ENCODE assay signal across 1 cellular context in the genomic region with DNA sequence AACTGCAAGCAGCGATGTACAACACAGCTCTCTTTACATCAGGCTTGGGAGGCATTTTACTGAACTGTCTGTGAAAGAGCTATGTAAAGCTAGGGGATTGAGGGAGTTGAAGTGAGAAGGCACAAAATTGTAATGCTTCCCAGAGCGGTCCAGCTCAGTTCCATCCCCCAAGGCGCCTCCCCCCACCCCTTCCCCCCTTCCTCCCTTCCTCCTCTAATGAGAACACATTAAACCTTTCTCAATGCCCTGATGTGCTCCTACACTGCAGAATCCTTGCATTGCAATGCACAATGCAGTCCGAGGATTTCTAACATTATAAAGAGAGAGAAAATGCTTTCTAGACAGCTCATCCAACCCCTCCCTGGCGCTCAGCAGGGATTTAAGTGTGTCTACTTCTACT.
TF ChIP-seq lines count a peak whose summit lies in the region.

No MANE protein-coding gene starts in this region.

TF ChIP-seq in SK-N-SH treated with all-trans-retinoic acid at 6 μM for 48 hours, 23 proteins besides CTCF, POLR2A, EP300 and RAD21 (continued from another document):
- TF ChIP-seq, protein P1, sequence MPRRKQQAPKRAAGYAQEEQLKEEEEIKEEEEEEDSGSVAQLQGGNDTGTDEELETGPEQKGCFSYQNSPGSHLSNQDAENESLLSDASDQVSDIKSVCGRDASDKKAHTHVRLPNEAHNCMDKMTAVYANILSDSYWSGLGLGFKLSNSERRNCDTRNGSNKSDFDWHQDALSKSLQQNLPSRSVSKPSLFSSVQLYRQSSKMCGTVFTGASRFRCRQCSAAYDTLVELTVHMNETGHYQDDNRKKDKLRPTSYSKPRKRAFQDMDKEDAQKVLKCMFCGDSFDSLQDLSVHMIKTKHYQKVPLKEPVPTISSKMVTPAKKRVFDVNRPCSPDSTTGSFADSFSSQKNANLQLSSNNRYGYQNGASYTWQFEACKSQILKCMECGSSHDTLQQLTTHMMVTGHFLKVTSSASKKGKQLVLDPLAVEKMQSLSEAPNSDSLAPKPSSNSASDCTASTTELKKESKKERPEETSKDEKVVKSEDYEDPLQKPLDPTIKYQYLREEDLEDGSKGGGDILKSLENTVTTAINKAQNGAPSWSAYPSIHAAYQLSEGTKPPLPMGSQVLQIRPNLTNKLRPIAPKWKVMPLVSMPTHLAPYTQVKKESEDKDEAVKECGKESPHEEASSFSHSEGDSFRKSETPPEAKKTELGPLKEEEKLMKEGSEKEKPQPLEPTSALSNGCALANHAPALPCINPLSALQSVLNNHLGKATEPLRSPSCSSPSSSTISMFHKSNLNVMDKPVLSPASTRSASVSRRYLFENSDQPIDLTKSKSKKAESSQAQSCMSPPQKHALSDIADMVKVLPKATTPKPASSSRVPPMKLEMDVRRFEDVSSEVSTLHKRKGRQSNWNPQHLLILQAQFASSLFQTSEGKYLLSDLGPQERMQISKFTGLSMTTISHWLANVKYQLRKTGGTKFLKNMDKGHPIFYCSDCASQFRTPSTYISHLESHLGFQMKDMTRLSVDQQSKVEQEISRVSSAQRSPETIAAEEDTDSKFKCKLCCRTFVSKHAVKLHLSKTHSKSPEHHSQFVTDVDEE (CRISPR knock-in tag; IDR thresholded peaks at IDR 0.05): no peak
- TF ChIP-seq ZNF565 (CRISPR knock-in tag; conservative IDR thresholded peaks at IDR 0.05; ENCODE audit: low read depth): no peak
- no peak for TF ChIP-seq GLIS3 (CRISPR knock-in tag; IDR thresholded peaks at IDR 0.05)
